In genomic region chr5:76404694-76405306, GRCh38 we compare ENCODE assay signal across 8 cellular contexts. TPM values are rescaled to one million over a fixed set of nuclear protein-coding genes. Genes with fewer than 3 reads are reported as not detected.
DNase-seq lines count a peak whose midpoint lies in the region; ATAC-seq and TF ChIP-seq lines count a peak whose summit lies in the region.

No MANE protein-coding gene starts in this region.

- ATAC-seq in HG02852 (IDR thresholded peaks at IDR 0.05; ENCODE audit: unreplicated experiment): peak; percentile 22

- peaks cover 74% of the 10 kb centered on the region for H3K4me1 Mint-ChIP-seq in activated CD4-positive, alpha-beta memory T cell treated with anti-CD3 and anti-CD28 coated beads, Interleukin-2, amount 10 ng/mL, durations not matched to agents 7 days and 5 days
- H3K4me1 Mint-ChIP-seq in glutamatergic neuron (ENCODE audit: low read depth, unreplicated experiment): no peaks in the 10 kb centered on the region

- H2AFZ ChIP-seq in neuron (ENCODE audit: low read depth, low read length): no peak overlapping the region

- peaks cover 55% of the 10 kb centered on the region for H3K36me3 Mint-ChIP-seq in activated CD4-positive, alpha-beta memory T cell treated with anti-CD3 and anti-CD28 coated beads, Interleukin-2, amount 10 ng/mL, durations not matched to agents 7 days and 5 days (ENCODE audit: low read depth)
- H3K36me3 Mint-ChIP-seq in glutamatergic neuron (ENCODE audit: unreplicated experiment): no peaks in the 10 kb centered on the region

- no peaks in the 10 kb centered on the region for H3K27me3 Mint-ChIP-seq in activated CD4-positive, alpha-beta memory T cell treated with anti-CD3 and anti-CD28 coated beads, Interleukin-2, amount 10 ng/mL, durations not matched to agents 7 days and 5 days
- H3K27me3 Mint-ChIP-seq in glutamatergic neuron (ENCODE audit: unreplicated experiment): peaks cover 5% of the 10 kb centered on the region

- TF ChIP-seq CTCF in GM12875 (IDR thresholded peaks at IDR 0.05; ENCODE audit: borderline replicate concordance, insufficient read depth, low read depth, low read length): no peak
- TF ChIP-seq CTCF in glutamatergic neuron (IDR thresholded peaks at IDR 0.05; ENCODE audit: partially characterized antibody, unreplicated experiment): no peak

- H3K27me3 ChIP-seq in neuron (ENCODE audit: insufficient read depth, low read length): no peaks in the 10 kb centered on the region

- no peak for DNase-seq in activated CD4-positive, alpha-beta memory T cell treated with anti-CD3 and anti-CD28 coated beads, Interleukin-2, amount 10 ng/mL, durations not matched to agents 7 days and 5 days
- DNase-seq in glutamatergic neuron (no peak), NCI-H526 (lab: John Stamatoyannopoulos, UW) (no peak), NCI-H128 (lab: John Stamatoyannopoulos, UW; ENCODE audit: unreplicated experiment) (no peak), inferior parietal cortex (ENCODE audit: extremely low spot score) (no peak)

- POLR2A ChIA-PET in activated CD4-positive, alpha-beta memory T cell treated with anti-CD3 and anti-CD28 coated beads, Interleukin-2, amount 10 ng/mL, durations not matched to agents 7 days and 5 days (lab: Charles Lee): interaction anchor here (0.8 to 9.2 kb wide), 18 partner anchors 9 to 332 kb away, joined by 3 to 209 read pairs (median 6); no protein-coding TSS in a partner anchor

- no peaks in the 10 kb centered on the region for H3K9me3 Mint-ChIP-seq in activated CD4-positive, alpha-beta memory T cell treated with anti-CD3 and anti-CD28 coated beads, Interleukin-2, amount 10 ng/mL, durations not matched to agents 7 days and 5 days
- H3K9me3 Mint-ChIP-seq in glutamatergic neuron (ENCODE audit: unreplicated experiment): peaks cover 3% of the 10 kb centered on the region

- H3K9me3 ChIP-seq in neuron (ENCODE audit: low read length): no peaks in the 10 kb centered on the region

- H3K4me3 ChIP-seq in GM12875 (ENCODE audit: low read depth, low read length) (peak overlapping the region; percentile 93), neuron (ENCODE audit: low read length) (peak overlapping the region; percentile 93)

- H3K4me3 Mint-ChIP-seq in activated CD4-positive, alpha-beta memory T cell treated with anti-CD3 and anti-CD28 coated beads, Interleukin-2, amount 10 ng/mL, durations not matched to agents 7 days and 5 days: peak overlapping the region; percentile 93
- H3K4me3 Mint-ChIP-seq in glutamatergic neuron (ENCODE audit: unreplicated experiment): no peak overlapping the region

- no peaks in the 10 kb centered on the region for H3K36me3 ChIP-seq in neuron (ENCODE audit: insufficient read depth, low read length)

- H3K27ac Mint-ChIP-seq in activated CD4-positive, alpha-beta memory T cell treated with anti-CD3 and anti-CD28 coated beads, Interleukin-2, amount 10 ng/mL, durations not matched to agents 7 days and 5 days: peak overlapping the region; percentile 99
- no peak overlapping the region for H3K27ac Mint-ChIP-seq in glutamatergic neuron (ENCODE audit: unreplicated experiment)

- H3K4me1 ChIP-seq in neuron (ENCODE audit: insufficient read depth, low read length): peaks cover 27% of the 10 kb centered on the region

- CTCF ChIA-PET in activated CD4-positive, alpha-beta memory T cell treated with anti-CD3 and anti-CD28 coated beads, Interleukin-2, amount 10 ng/mL, durations not matched to agents 7 days and 5 days (lab: Charles Lee): interaction anchor here (1.4 to 8.0 kb wide), 12 partner anchors 15 to 229 kb away, joined by 3 to 81 read pairs (median 22); no protein-coding TSS in a partner anchor

RNA-seq across cellular contexts. Expression of gene IQGAP2, which starts 1.7 kb away (rescaled TPM):
- total RNA-seq in activated CD4-positive, alpha-beta memory T cell treated with anti-CD3 and anti-CD28 coated beads, Interleukin-2, amount 10 ng/mL, durations not matched to agents 7 days and 5 days: 100 to 1,000 TPM; 118 to 124 TPM
- total RNA-seq in glutamatergic neuron (ENCODE audit: unreplicated experiment): 1.4 TPM

Comparison
In these comparisons a context has a peak if more than half of its experiments do, and no peak if none do; other contexts are left out.
1. RNA of gene IQGAP2, which starts 1.7 kb away (total RNA-seq): 118 to 124 TPM in activated CD4-positive, alpha-beta memory T cell treated with anti-CD3 and anti-CD28 coated beads, Interleukin-2, amount 10 ng/mL, durations not matched to agents 7 days and 5 days; 1.4 TPM in glutamatergic neuron (single experiment); every median in the first group is over 10 times any median in the second.